ENCODE assay signal across 8 cellular contexts in genomic region chr10:52779541-52780390, GRCh38. TPM values are rescaled to one million over a fixed set of nuclear protein-coding genes. Genes with fewer than 3 reads are reported as not detected.
DNase-seq lines count a peak whose midpoint lies in the region; ATAC-seq and TF ChIP-seq lines count a peak whose summit lies in the region.

No MANE protein-coding gene starts in this region.

- no peak overlapping the region for H3K4me3 ChIP-seq in retinal pigment epithelial cell (ENCODE audit: low read length)

- DNase-seq in COLO668 (lab: John Stamatoyannopoulos, UW; ENCODE audit: unreplicated experiment) (peak; percentile 8), NCI-H526 treated with DMSO at 0.1 percent for 48 hours (lab: John Stamatoyannopoulos, UW) (peak; percentile 2), left ventricle myocardium superior (peak; percentile 65), retinal pigment epithelial cell (ENCODE audit: low read depth) (no peak), NCI-H1105 (lab: John Stamatoyannopoulos, UW) (no peak)
- DNase-seq in activated naive CD8-positive, alpha-beta T cell treated with anti-CD3 and anti-CD28 coated beads, Interleukin-2, amount 50 U/mL, for 24 hours: peak; percentile 61

- peak; percentile 98 for TF ChIP-seq CTCF in retinal pigment epithelial cell (conservative IDR thresholded peaks at IDR 0.05; ENCODE audit: low read depth, low read length)

- no peaks in the 10 kb centered on the region for H3K4me1 Mint-ChIP-seq in activated naive CD8-positive, alpha-beta T cell treated with anti-CD3 and anti-CD28 coated beads, Interleukin-2, amount 50 U/mL, for 24 hours

- ATAC-seq in GM18873 (IDR thresholded peaks at IDR 0.05; ENCODE audit: low FRiP score, unreplicated experiment): peak; percentile 81
- peak; percentile 87 for ATAC-seq in HG03025 (IDR thresholded peaks at IDR 0.05; ENCODE audit: low FRiP score, unreplicated experiment)
- ATAC-seq in activated naive CD8-positive, alpha-beta T cell treated with anti-CD3 and anti-CD28 coated beads, Interleukin-2, amount 50 U/mL, for 24 hours: peak; percentile 44
- ATAC-seq in left ventricle myocardium superior: peak; percentile 84

- no peaks in the 10 kb centered on the region for H3K9me3 Mint-ChIP-seq in activated naive CD8-positive, alpha-beta T cell treated with anti-CD3 and anti-CD28 coated beads, Interleukin-2, amount 50 U/mL, for 24 hours

- no peak overlapping the region for H3K4me3 Mint-ChIP-seq in activated naive CD8-positive, alpha-beta T cell treated with anti-CD3 and anti-CD28 coated beads, Interleukin-2, amount 50 U/mL, for 24 hours

- no peaks in the 10 kb centered on the region for H3K36me3 Mint-ChIP-seq in activated naive CD8-positive, alpha-beta T cell treated with anti-CD3 and anti-CD28 coated beads, Interleukin-2, amount 50 U/mL, for 24 hours (ENCODE audit: low read depth)

- peaks cover 4% of the 10 kb centered on the region for H3K27me3 Mint-ChIP-seq in activated naive CD8-positive, alpha-beta T cell treated with anti-CD3 and anti-CD28 coated beads, Interleukin-2, amount 50 U/mL, for 24 hours

- intact Hi-C loops in left ventricle myocardium superior (cut with micrococcal nuclease): no loop called here

- no peak overlapping the region for H3K27ac Mint-ChIP-seq in activated naive CD8-positive, alpha-beta T cell treated with anti-CD3 and anti-CD28 coated beads, Interleukin-2, amount 50 U/mL, for 24 hours

RNA-seq across cellular contexts. Expression of gene MBL2, which starts 7.2 kb away (rescaled TPM):
- total RNA-seq in left ventricle myocardium superior: not detected

Comparison
In these comparisons a context has a peak if more than half of its experiments do, and no peak if none do; other contexts are left out.
1. DNase-seq: peak in COLO668 (single experiment), NCI-H526 treated with DMSO at 0.1 percent for 48 hours (single experiment), activated naive CD8-positive, alpha-beta T cell treated with anti-CD3 and anti-CD28 coated beads, Interleukin-2, amount 50 U/mL, for 24 hours (single experiment) and left ventricle myocardium superior (single experiment); none in retinal pigment epithelial cell (single experiment) and NCI-H1105 (single experiment).
2. Peak in every context shown above with its lines, with median percentiles within 50 percentile points of each other: ATAC-seq.